Comparison of ENCODE assay signal across 20 cellular contexts in the genomic region with DNA sequence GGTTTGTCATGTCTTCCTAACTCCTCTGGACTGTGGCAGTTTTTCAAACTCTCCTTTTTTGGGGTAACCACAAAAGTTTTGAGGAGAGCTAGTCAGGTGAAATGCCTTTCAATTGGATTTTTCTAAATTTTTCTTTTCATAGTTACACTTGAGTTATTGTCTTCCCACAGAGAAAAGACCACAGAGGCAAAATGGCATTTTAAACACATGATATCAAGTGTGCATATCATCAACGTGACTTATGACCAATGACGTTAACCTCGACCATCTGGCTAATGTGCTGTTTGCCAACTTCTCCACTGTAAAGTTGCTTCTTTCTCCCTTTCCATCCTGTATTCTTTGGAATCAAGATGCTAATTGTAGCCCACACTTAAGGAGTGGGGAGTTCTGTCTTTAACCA. TPM values are rescaled to one million over a fixed set of nuclear protein-coding genes. Genes with fewer than 3 reads are reported as not detected.
"Had no signal": no experiment of that assay in that cellular context is flagged by ENCODE, and none has a peak within 500 bp of the region (broad histone marks: within the 10 kb centered on the region; RNA-seq: fewer than 3 reads in every experiment).

No MANE protein-coding gene starts in this region.

- H3K4me1 Mint-ChIP-seq: activated naive CD4-positive, alpha-beta T cell treated with anti-CD3 and anti-CD28 coated beads, Interleukin-2, amount 10 ng/mL, durations not matched to agents 7 days and 5 days had no signal

- H3K27me3 ChIP-seq: ascending aorta, ovary, uterus had no signal

- H3K4me1 ChIP-seq: ascending aorta, psoas muscle, uterus had no signal

- H3K4me3 ChIP-seq: ascending aorta, ovary, psoas muscle, suprapubic skin, transverse colon, uterus had no signal

- H3K36me3 Mint-ChIP-seq: activated naive CD4-positive, alpha-beta T cell treated with anti-CD3 and anti-CD28 coated beads, Interleukin-2, amount 10 ng/mL, durations not matched to agents 7 days and 5 days had no signal

- H3K27ac Mint-ChIP-seq: activated naive CD4-positive, alpha-beta T cell treated with anti-CD3 and anti-CD28 coated beads, Interleukin-2, amount 10 ng/mL, durations not matched to agents 7 days and 5 days; dendritic cell treated with granulocyte-macrophage colony-stimulating factor and Interleukin-4, amounts not matched to agents 40 ng/mL and 50 ng/mL, for 4 days; effector memory CD8-positive, alpha-beta T cell; naive thymus-derived CD8-positive, alpha-beta T cell; stimulated activated naive CD8-positive, alpha-beta T cell treated with anti-CD3 and anti-CD28 coated beads, Interleukin-15, Interleukin-2, amounts not matched to agents 100 ng/mL and 50 ng/mL, for 24 hours; T-helper 1 cell treated with Interleukin-12 subunit alpha and Interleukin-12 subunit beta and Interleukin-4 antibody, amounts not matched to agents 30 μg/mL and 1 μg/mL, for 36 hours had no signal

- H3K9me3 Mint-ChIP-seq: activated naive CD4-positive, alpha-beta T cell treated with anti-CD3 and anti-CD28 coated beads, Interleukin-2, amount 10 ng/mL, durations not matched to agents 7 days and 5 days; dendritic cell treated with granulocyte-macrophage colony-stimulating factor and Interleukin-4, amounts not matched to agents 40 ng/mL and 50 ng/mL, for 4 days; effector memory CD8-positive, alpha-beta T cell; stimulated activated naive CD8-positive, alpha-beta T cell treated with anti-CD3 and anti-CD28 coated beads, Interleukin-15, Interleukin-2, amounts not matched to agents 100 ng/mL and 50 ng/mL, for 24 hours; T-helper 1 cell treated with Interleukin-12 subunit alpha and Interleukin-12 subunit beta and Interleukin-4 antibody, amounts not matched to agents 30 μg/mL and 1 μg/mL, for 36 hours had no signal

- H3K9me3 ChIP-seq: ascending aorta, ovary, psoas muscle, suprapubic skin, transverse colon, uterus had no signal

- H3K36me3 ChIP-seq: ascending aorta, ovary, suprapubic skin, transverse colon, uterus had no signal

- ATAC-seq: effector memory CD8-positive, alpha-beta T cell; naive thymus-derived CD8-positive, alpha-beta T cell; psoas muscle; right cardiac atrium had no signal

- DNase-seq: activated CD4-positive, CD25-positive, alpha-beta regulatory T cell treated with anti-CD3 and anti-CD28 coated beads, Interleukin-2, amount 50 U/mL, for 72 hours; activated CD8-positive, alpha-beta memory T cell treated with anti-CD3 and anti-CD28 coated beads for 24 hours; activated CD8-positive, alpha-beta memory T cell treated with anti-CD3 and anti-CD28 coated beads, Interleukin-2, amount 50 U/mL, for 48 hours; activated effector memory CD4-positive, alpha-beta T cell treated with Interleukin-2 at 50 U/mL for 16 hours; activated naive CD4-positive, alpha-beta T cell treated with anti-CD3 and anti-CD28 coated beads, Interleukin-2, amount 10 ng/mL, durations not matched to agents 7 days and 5 days; activated T-cell treated with anti-CD3 and anti-CD28 coated beads, Interleukin-2, amount 50 U/mL, for 48 hours; effector memory CD8-positive, alpha-beta T cell; mesenchymal stem cell; naive thymus-derived CD8-positive, alpha-beta T cell; ovary; psoas muscle; right cardiac atrium; stimulated activated CD4-positive, alpha-beta T cell treated with anti-CD3 and anti-CD28 coated beads, Interleukin-2, amount 100 ng/mL, for 24 hours; transverse colon; uterus had no signal

- H3K4me3 Mint-ChIP-seq: activated naive CD4-positive, alpha-beta T cell treated with anti-CD3 and anti-CD28 coated beads, Interleukin-2, amount 10 ng/mL, durations not matched to agents 7 days and 5 days; dendritic cell treated with granulocyte-macrophage colony-stimulating factor and Interleukin-4, amounts not matched to agents 40 ng/mL and 50 ng/mL, for 4 days; effector memory CD8-positive, alpha-beta T cell; naive thymus-derived CD8-positive, alpha-beta T cell; stimulated activated naive CD8-positive, alpha-beta T cell treated with anti-CD3 and anti-CD28 coated beads, Interleukin-15, Interleukin-2, amounts not matched to agents 100 ng/mL and 50 ng/mL, for 24 hours; T-helper 1 cell treated with Interleukin-12 subunit alpha and Interleukin-12 subunit beta and Interleukin-4 antibody, amounts not matched to agents 30 μg/mL and 1 μg/mL, for 36 hours had no signal

- H3K27ac ChIP-seq: ascending aorta, ovary, psoas muscle, suprapubic skin, transverse colon, uterus had no signal

RNA-seq across cellular contexts. Expression of gene SNAP25, which starts 41.3 kb away (rescaled TPM):
- total RNA-seq: naive thymus-derived CD8-positive, alpha-beta T cell; psoas muscle had no signal
